8 cellular contexts compared by ENCODE assay signal in the genomic region with DNA sequence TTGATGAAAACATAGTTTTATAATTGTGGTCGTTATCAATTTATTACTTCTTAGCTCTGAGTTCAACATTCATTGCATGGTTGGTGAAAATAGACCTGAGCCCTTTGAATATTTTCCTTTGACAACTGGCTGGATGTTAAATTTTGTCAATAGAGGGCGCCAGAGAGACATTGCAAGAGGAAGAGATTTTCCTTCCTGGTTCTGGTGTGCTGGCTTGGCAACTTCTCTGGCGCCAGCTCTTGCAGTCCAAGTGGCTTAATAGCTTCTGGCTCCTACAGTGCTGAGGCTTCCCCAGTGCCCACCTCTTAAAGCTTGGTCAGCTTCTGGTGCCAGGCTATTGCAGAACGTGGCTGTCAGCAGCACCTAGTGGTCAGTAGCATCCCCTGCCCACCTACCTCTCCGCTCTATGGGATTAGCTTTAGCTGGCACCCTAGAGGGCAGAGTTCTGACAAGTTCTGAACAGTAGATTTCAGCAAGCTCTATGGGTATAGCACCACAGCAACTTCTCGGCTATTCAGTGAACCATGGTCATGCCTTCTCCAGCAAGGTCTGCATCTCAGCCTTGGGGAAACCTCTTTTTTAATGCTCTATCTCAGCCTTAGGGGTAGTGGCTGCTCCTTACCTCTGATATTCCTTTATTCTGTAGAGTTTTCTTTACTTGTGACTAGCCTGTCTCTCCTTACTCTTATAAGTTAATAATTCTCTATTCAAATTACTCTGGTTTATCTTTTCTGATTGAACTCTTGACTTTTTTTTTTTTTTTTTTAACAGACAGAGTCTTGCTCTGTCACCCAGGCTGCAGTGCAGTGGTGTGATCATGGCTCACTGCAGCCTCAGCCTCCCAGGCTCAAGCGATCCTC. TPM values are rescaled to one million over a fixed set of nuclear protein-coding genes. Genes with fewer than 3 reads are reported as not detected.
DNase-seq lines count a peak whose midpoint lies in the region; ATAC-seq and TF ChIP-seq lines count a peak whose summit lies in the region.

No MANE protein-coding gene starts in this region.

- TF ChIP-seq CTCF in AG04450 (IDR thresholded peaks at IDR 0.05; ENCODE audit: low read depth, low read length) = peak; percentile 98

- no peak for TF ChIP-seq POLR2A in erythroblast (IDR thresholded peaks at IDR 0.05; ENCODE audit: low read length)

- no peak overlapping the region for H3K27ac Mint-ChIP-seq in stimulated activated effector memory CD8-positive, alpha-beta T cell treated with anti-CD3 and anti-CD28 coated beads, Interleukin-12 subunit alpha, Interleukin-12 subunit beta, amount 100 ng/mL, for 72 hours

- H3K4me1 Mint-ChIP-seq in stimulated activated effector memory CD8-positive, alpha-beta T cell treated with anti-CD3 and anti-CD28 coated beads, Interleukin-12 subunit alpha, Interleukin-12 subunit beta, amount 100 ng/mL, for 72 hours = no peaks in the 10 kb centered on the region

- H3K27ac ChIP-seq in AG04450 (ENCODE audit: low read depth, low read length) (no peak overlapping the region), muscle layer of duodenum (ENCODE audit: low read length) (no peak overlapping the region)

- H3K9me3 ChIP-seq in AG04450 (ENCODE audit: control insufficient read depth, insufficient read depth, low read length) (no peaks in the 10 kb centered on the region), muscle layer of duodenum (ENCODE audit: control insufficient read depth in 1 of 2, low read length in 2 of 2) (no peaks in the 10 kb centered on the region)

- DNase-seq in AG04450 (ENCODE audit: low read depth, low spot score) (peak; percentile 65), KG1 (lab: John Stamatoyannopoulos, UW) (peak; percentile 72), OCI-M1 (lab: John Stamatoyannopoulos, UW) (peak; percentile 99), activated T-cell treated with anti-CD3 and anti-CD28 coated beads for 24 hours (ENCODE audit: low read depth) (peak; percentile 50), erythroblast (lab: John Stamatoyannopoulos, UW) (peak; percentile 83 to 90)
- peak; percentile 33 to 78 for DNase-seq in stimulated activated effector memory CD8-positive, alpha-beta T cell treated with anti-CD3 and anti-CD28 coated beads, Interleukin-12 subunit alpha, Interleukin-12 subunit beta, amount 100 ng/mL, for 72 hours (ENCODE audit: low spot score in 2 of 2)

- H3K4me3 ChIP-seq in AG04450 (ENCODE audit: low read depth, low read length) = no peak overlapping the region
- peak overlapping the region; percentile 39 to 52 for H3K4me3 ChIP-seq in muscle layer of duodenum (ENCODE audit: low read depth in 1 of 2, low read length in 2 of 2)

- ATAC-seq in GM19023 (IDR thresholded peaks at IDR 0.05; ENCODE audit: unreplicated experiment) = peak; percentile 63
- ATAC-seq in stimulated activated effector memory CD8-positive, alpha-beta T cell treated with anti-CD3 and anti-CD28 coated beads, Interleukin-12 subunit alpha, Interleukin-12 subunit beta, amount 100 ng/mL, for 72 hours = peak; percentile 67

- no peaks in the 10 kb centered on the region for H3K27me3 ChIP-seq in AG04450 (ENCODE audit: control insufficient read depth, insufficient read depth, low read length)
- H3K27me3 ChIP-seq in muscle layer of duodenum (ENCODE audit: low read depth, low read length) = no peaks in the 10 kb centered on the region

- POLR2A ChIA-PET in AG04450 (lab: Yijun Ruan, JAX) = no interaction called here

- peaks cover 0 to 14% of the 10 kb centered on the region in 2 donors for H3K4me1 ChIP-seq in muscle layer of duodenum (ENCODE audit: control insufficient read depth in 1 of 2, insufficient read depth in 2 of 2, low read length in 2 of 2)

- H3K36me3 ChIP-seq in muscle layer of duodenum (ENCODE audit: control insufficient read depth in 1 of 2, insufficient read depth in 2 of 2, low read length in 2 of 2) = no peaks in the 10 kb centered on the region

- H3K9me3 Mint-ChIP-seq in stimulated activated effector memory CD8-positive, alpha-beta T cell treated with anti-CD3 and anti-CD28 coated beads, Interleukin-12 subunit alpha, Interleukin-12 subunit beta, amount 100 ng/mL, for 72 hours = no peaks in the 10 kb centered on the region

- CTCF ChIA-PET in AG04450 (lab: Charles Lee) = interaction anchor here (0.5 to 7.1 kb wide), 84 partner anchors 8 to 461 kb away, joined by 3 to 236 read pairs (median 6); no protein-coding TSS in a partner anchor

- H3K36me3 Mint-ChIP-seq in stimulated activated effector memory CD8-positive, alpha-beta T cell treated with anti-CD3 and anti-CD28 coated beads, Interleukin-12 subunit alpha, Interleukin-12 subunit beta, amount 100 ng/mL, for 72 hours = no peaks in the 10 kb centered on the region

- H3K4me3 Mint-ChIP-seq in stimulated activated effector memory CD8-positive, alpha-beta T cell treated with anti-CD3 and anti-CD28 coated beads, Interleukin-12 subunit alpha, Interleukin-12 subunit beta, amount 100 ng/mL, for 72 hours = peak overlapping the region; percentile 23

RNA-seq across cellular contexts. Expression of a gene that starts 59.4 kb away (rescaled TPM):
- 9.3 and 11.2 TPM in 2 replicates for polyA plus RNA-seq in AG04450 (2011; rRNA removed)
- polyA minus RNA-seq in AG04450 (2011; rRNA and poly(A)+ RNA removed) = 5.1 and 8.1 TPM in 2 replicates
